In genomic region chr1:231040019-231040799, GRCh38 we compare ENCODE assay signal across 8 cellular contexts. TPM values are rescaled to one million over a fixed set of nuclear protein-coding genes. Genes with fewer than 3 reads are reported as not detected.
DNase-seq lines count a peak whose midpoint lies in the region; ATAC-seq and TF ChIP-seq lines count a peak whose summit lies in the region.

FAM89A (minus strand) TSS chr1:231040254; CDS start chr1:231040211, 43 bp downstream.

- peak within 1 kb of the TSS; percentile 78 to 89 for H3K4me3 Mint-ChIP-seq in CD14-positive monocyte

- peaks cover 6 to 11% of the 10 kb centered on the region in 2 donors for H3K36me3 Mint-ChIP-seq in CD14-positive monocyte

- H3K27me3 ChIP-seq in left lung, result peaks cover 0 to 34% of the 10 kb centered on the region in 2 donors

- DNase-seq in CD14-positive monocyte (ENCODE audit: low spot score) (peak; percentile 49), HUDEP-2 (lab: John Stamatoyannopoulos, UW; ENCODE audit: unreplicated experiment in 76 of 76) (peak in 62 of 76 experiments; percentile 7 to 82 (median 58)), cerebellum (ENCODE audit: low spot score) (peak; percentile 61), left lung (peak; percentile 66 to 88), NCI-H1694 treated with DMSO at 0.1 percent for 48 hours (lab: John Stamatoyannopoulos, UW) (no peak)
- DNase-seq in stimulated activated CD4-positive, alpha-beta T cell treated with anti-CD3 and anti-CD28 coated beads, Interleukin-2, amount 100 ng/mL, for 48 hours, result peak; percentile 73 to 74

- peaks cover 0 to 12% of the 10 kb centered on the region in 2 donors for H3K9me3 ChIP-seq in left lung

- peaks cover 36 to 54% (median 46%) of the 10 kb centered on the region in 3 donors for H3K27me3 Mint-ChIP-seq in CD14-positive monocyte (ENCODE audit: low read depth in 3 of 3)

- TF ChIP-seq CTCF in CD14-positive monocyte (IDR thresholded peaks at IDR 0.05) (no peak), left lung (IDR thresholded peaks at IDR 0.05) (no peak)

- H3K4me1 Mint-ChIP-seq in CD14-positive monocyte, result peaks cover 35% of the 10 kb centered on the region

- H3K36me3 ChIP-seq in left lung, result no peaks in the 10 kb centered on the region

- peaks cover 8 to 22% (median 10%) of the 10 kb centered on the region in 7 donors for H3K9me3 Mint-ChIP-seq in CD14-positive monocyte

- peak within 1 kb of the TSS; percentile 48 to 69 for H3K27ac ChIP-seq in left lung

- intact Hi-C loops in CD14-positive monocyte (cut with micrococcal nuclease), result loop anchor here in 1 of 2 donors (10.0 kb wide), 1 partner anchor 65 kb away; the partner anchor contains the start of genes ARV1 and TTC13
- intact Hi-C loops in left lung (cut with DNase I), result no loop called here

- ATAC-seq in GM19438 (IDR thresholded peaks at IDR 0.05; ENCODE audit: low read depth, unreplicated experiment), result peak; percentile 82
- peak; percentile 66 to 70 for ATAC-seq in activated CD4-positive, CD25-positive, alpha-beta regulatory T cell treated with anti-CD3 and anti-CD28 coated beads, Interleukin-2, amount 50 U/mL, for 24 hours
- ATAC-seq in left lung, result peak; percentile 82

- H3K4me3 ChIP-seq in left lung, result peak within 1 kb of the TSS; percentile 49 to 88

- H3K4me1 ChIP-seq in left lung, result peaks cover 0 to 40% of the 10 kb centered on the region in 2 donors

- peak within 1 kb of the TSS in 2 of 7 donors; percentile 35 to 44 for H3K27ac Mint-ChIP-seq in CD14-positive monocyte

RNA-seq across cellular contexts. Expression of gene FAM89A, which starts in this region (rescaled TPM):
- 10 to 100 TPM in 1 of 2 donors, 1 to 10 TPM in 1; 4.4 to 11.7 TPM for polyA plus RNA-seq in CD14-positive monocyte
- total RNA-seq in cerebellum (13.8 TPM), left lung (10 to 100 TPM; 12.3 to 18.8 TPM)
